ENCODE assay signal across 21 cellular contexts in the genomic region with DNA sequence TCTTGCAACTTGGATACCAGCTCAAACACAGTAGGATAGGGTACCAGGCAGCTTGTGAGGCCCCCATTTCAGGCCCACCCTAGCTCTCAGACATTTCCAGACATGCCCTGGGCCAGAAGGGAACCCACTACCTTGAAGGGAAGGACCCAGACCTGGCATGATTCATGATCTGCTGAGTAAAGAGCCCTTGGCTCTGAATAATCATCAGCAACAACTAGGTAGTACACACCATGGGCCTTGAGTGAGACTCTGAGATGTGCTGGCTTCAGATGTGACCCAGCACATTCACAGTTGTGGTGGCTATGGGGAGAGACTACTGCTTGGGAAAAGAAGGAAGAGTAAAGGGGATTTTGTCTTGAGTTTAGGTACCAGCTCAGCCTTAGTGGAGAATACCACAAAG.
DNase-seq lines count a peak whose midpoint lies in the region; ATAC-seq and TF ChIP-seq lines count a peak whose summit lies in the region.
"Had no signal": no experiment of that assay in that cellular context is flagged by ENCODE, and none has a peak within 500 bp of the region (broad histone marks: within the 10 kb centered on the region; RNA-seq: fewer than 3 reads in every experiment).

No MANE protein-coding gene starts in this region.

- TF ChIP-seq CTCF in epithelial cell of esophagus (IDR thresholded peaks at IDR 0.05; ENCODE audit: insufficient read depth, low read depth, low read length, missing control alignments) (no peak), GM20000 (IDR thresholded peaks at IDR 0.05; ENCODE audit: extremely low read depth, missing control alignments) (no peak)

- DNase-seq in epithelial cell of esophagus (ENCODE audit: low read depth) (peak; percentile 54), GM20000 (ENCODE audit: low spot score) (no peak), SIG-M5 treated with dmso at 0.1 percent for 504 hours (lab: John Stamatoyannopoulos, UW; ENCODE audit: unreplicated experiment) (no peak), NCI-H1694 (lab: John Stamatoyannopoulos, UW) (no peak), UCSD-AML1 (lab: John Stamatoyannopoulos, UW; ENCODE audit: unreplicated experiment) (no peak)
- DNase-seq: C1 segment of cervical spinal cord; CD4-positive, alpha-beta memory T cell; COR-L47; HFFc6; KBM-7; MM.1S; NCI-H2029 treated with DMSO at 0.1 percent for 48 hours; NCI-H526 treated with DMSO at 0.1 percent for 48 hours; Right ventricle myocardium superior; RPMI8226; T-cell had no signal

- peak; percentile 16 for ATAC-seq in GM19463 (IDR thresholded peaks at IDR 0.05; ENCODE audit: unreplicated experiment)
- peak; percentile 8 for ATAC-seq in HG03442 (IDR thresholded peaks at IDR 0.05; ENCODE audit: unreplicated experiment)
- ATAC-seq: GM23338, T-cell had no signal

- no peak overlapping the region for H3K4me3 ChIP-seq in epithelial cell of esophagus (ENCODE audit: low read length)
- H3K4me3 ChIP-seq: GM12878, GM23338, HAP-1 had no signal
